22 cellular contexts compared by ENCODE assay signal in the genomic region with DNA sequence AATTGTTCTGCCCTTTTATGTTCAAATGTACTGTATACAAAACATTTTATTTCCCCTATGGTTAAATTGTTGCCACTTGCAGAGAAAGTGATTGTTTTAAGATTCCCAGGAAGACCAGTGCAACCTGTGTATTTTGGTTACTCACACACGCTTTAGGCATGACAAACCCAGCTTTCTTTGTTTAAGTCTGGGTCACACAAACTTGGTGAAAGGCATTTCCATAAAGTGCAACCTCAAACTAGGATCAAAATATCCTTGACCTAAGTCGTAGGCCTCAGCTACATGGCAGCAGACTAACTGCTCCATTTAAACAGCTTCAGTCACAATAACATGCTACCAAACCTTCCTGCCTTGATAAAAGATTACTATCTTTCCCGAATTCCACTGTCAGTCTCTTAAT.
"Had no signal": no experiment of that assay in that cellular context is flagged by ENCODE, and none has a peak within 500 bp of the region (broad histone marks: within the 10 kb centered on the region; RNA-seq: fewer than 3 reads in every experiment).

No MANE protein-coding gene starts in this region.

- FAIRE-seq: endometrium, frontal cortex, islet of Langerhans, keratinocyte had no signal

- H3K27me3 ChIP-seq: colonic mucosa, esophagus muscularis mucosa, foreskin keratinocyte, gastroesophageal sphincter, heart left ventricle, hepatocyte, left lung had no signal

- ATAC-seq: effector memory CD8-positive, alpha-beta T cell; foreskin keratinocyte; gastroesophageal sphincter; heart left ventricle; left cardiac atrium; left lung; left ventricle myocardium superior; lower lobe of right lung; mucosa of descending colon had no signal

- H3K4me2 ChIP-seq: hepatocyte had no signal

- H3K36me3 ChIP-seq: colonic mucosa, esophagus muscularis mucosa, gastroesophageal sphincter, heart left ventricle, left lung, lower lobe of right lung had no signal

- DNase-seq: colonic mucosa; cortex of kidney; effector CD8-positive, alpha-beta T cell; effector memory CD8-positive, alpha-beta T cell; endodermal cell; foreskin keratinocyte; heart left ventricle; left cardiac atrium; left lung; left ventricle myocardium superior; lower lobe of right lung; mesendoderm; midbrain; mucosa of descending colon; naive B cell had no signal

- H3K9me3 ChIP-seq: colonic mucosa, esophagus muscularis mucosa, gastroesophageal sphincter, left lung, lower lobe of right lung had no signal

- H3K79me2 ChIP-seq: hepatocyte had no signal

- H3K4me1 ChIP-seq: colonic mucosa, esophagus muscularis mucosa, foreskin keratinocyte, gastroesophageal sphincter, heart left ventricle, left lung, lower lobe of right lung had no signal

- H3K27ac ChIP-seq: colonic mucosa, esophagus muscularis mucosa, foreskin keratinocyte, gastroesophageal sphincter, heart left ventricle, hepatocyte, left lung, lower lobe of right lung had no signal

- H2AFZ ChIP-seq: hepatocyte had no signal

- H3K4me3 ChIP-seq: colonic mucosa, esophagus muscularis mucosa, gastroesophageal sphincter, heart left ventricle, hepatocyte, left lung, lower lobe of right lung, mucosa of descending colon had no signal
